ENCODE assay signal across 1 cellular context in genomic region chr20:2742934-2743559, GRCh38.
A peak's percentile ranks its signal among the peaks of the same experiment; 100 is the strongest.
TF ChIP-seq lines count a peak whose summit lies in the region.

No MANE protein-coding gene starts in this region.

TF ChIP-seq in HepG2, 621 proteins besides CTCF, POLR2A, EP300 and RAD21 (continued from another document):
- TF ChIP-seq PLSCR1 (CRISPR knock-in tag; IDR thresholded peaks at IDR 0.05; ENCODE audit: borderline replicate concordance): no peak
- TF ChIP-seq ZFP36 (IDR thresholded peaks at IDR 0.05; ENCODE audit: borderline replicate concordance, low read depth, low read length, partially characterized antibody): peak; percentile 46
- TF ChIP-seq ZNF260 (CRISPR knock-in tag; IDR thresholded peaks at IDR 0.05; ENCODE audit: borderline replicate concordance, low read depth): no peak
